21 cellular contexts compared by ENCODE assay signal in the genomic region with DNA sequence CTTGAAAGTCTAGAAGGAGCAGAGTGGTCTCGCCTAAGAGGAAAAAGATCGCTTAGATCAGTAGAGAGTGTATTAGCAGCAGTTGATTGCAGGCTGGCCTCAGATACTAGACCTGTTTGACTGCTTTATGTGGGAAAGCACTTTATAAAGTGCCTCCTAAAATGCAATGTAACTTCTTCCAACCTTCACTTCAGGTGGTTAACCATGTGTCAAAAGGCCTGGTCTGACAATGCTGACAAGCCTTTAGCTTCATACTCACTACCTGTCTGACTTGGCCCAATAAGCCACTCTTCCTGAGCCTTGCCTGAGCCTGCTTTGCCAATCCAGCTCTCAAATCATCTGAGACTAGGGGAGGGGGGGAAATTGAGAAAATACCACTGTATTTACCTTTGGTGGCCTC. TPM values are rescaled to one million over a fixed set of nuclear protein-coding genes. Genes with fewer than 3 reads are reported as not detected.
DNase-seq lines count a peak whose midpoint lies in the region; ATAC-seq and TF ChIP-seq lines count a peak whose summit lies in the region.
"Had no signal": no experiment of that assay in that cellular context is flagged by ENCODE, and none has a peak within 500 bp of the region (broad histone marks: within the 10 kb centered on the region; RNA-seq: fewer than 3 reads in every experiment).

No MANE protein-coding gene starts in this region.

- no peak overlapping the region for H2AK5ac ChIP-seq in neuronal stem cell (ENCODE audit: low read depth, low read length)

- H2BK5ac ChIP-seq in neuronal stem cell (ENCODE audit: low read length) = no peak overlapping the region

- H3K18ac ChIP-seq in neuronal stem cell (ENCODE audit: low read length) = no peak overlapping the region

- no TSS peak for BruUV-seq in A673 (replicated peaks; lab: Mats Ljungman, UMichigan)

- no peak overlapping the region for H2BK120ac ChIP-seq in neuronal stem cell (ENCODE audit: low read depth, low read length)

- no peak overlapping the region for H3K9ac ChIP-seq in neuronal stem cell (ENCODE audit: low read depth, low read length, poor library complexity)
- H3K9ac ChIP-seq: GM23248 had no signal

- no CpG with 5 or more reads among the region's 2 CpGs for WGBS in neuronal stem cell (ENCODE audit: extremely low coverage in 2 of 2, insufficient read length in 2 of 2, insufficient replicate concordance in 1 of 2), 2 donors

- H3K9me3 ChIP-seq in A673 (ENCODE audit: low read depth, low read length, poor library complexity, severe bottlenecking) (no peaks in the 10 kb centered on the region), neuronal stem cell (replicated peaks in 1 of 2; ENCODE audit: control insufficient read depth in 2 of 2, insufficient read depth in 1 of 2, low read depth in 1 of 2, low read length in 2 of 2) (no peaks in the 10 kb centered on the region)
- H3K9me3 ChIP-seq: A549, Caco-2 had no signal

- H3K4me3 ChIP-seq in A673 (ENCODE audit: low read depth, low read length, poor library complexity, severe bottlenecking) (no peak overlapping the region), epithelial cell of esophagus (ENCODE audit: low read length) (no peak overlapping the region), neuronal stem cell (ENCODE audit: low read length in 2 of 2) (no peak overlapping the region)
- H3K4me3 ChIP-seq: A549, GM12878, GM23248 had no signal

- H4K8ac ChIP-seq in neuronal stem cell (ENCODE audit: low read depth, low read length) = no peak overlapping the region

- no peak overlapping the region for H4K91ac ChIP-seq in neuronal stem cell (ENCODE audit: low read depth, low read length, poor library complexity)

- no peak overlapping the region for H3K23ac ChIP-seq in neuronal stem cell (ENCODE audit: low read depth, low read length, poor library complexity)

- no peak for DNase-seq in A673 (ENCODE audit: low spot score)
- DNase-seq in UCSD-AML1 (lab: John Stamatoyannopoulos, UW; ENCODE audit: unreplicated experiment) = peak; percentile 4
- DNase-seq in epithelial cell of esophagus (ENCODE audit: low read depth) = peak; percentile 4
- no peak for DNase-seq in neuronal stem cell (ENCODE audit: low spot score)
- DNase-seq in NCI-H345 treated with DMSO at 0.1 percent for 48 hours (lab: John Stamatoyannopoulos, UW; ENCODE audit: unreplicated experiment) = no peak
- DNase-seq in activated naive CD4-positive, alpha-beta T cell treated with Interleukin-2 at 50 U/mL for 16 hours = no peak
- DNase-seq: 8988T; C1 segment of cervical spinal cord; Caco-2; CD4-positive, CD25-positive, alpha-beta regulatory T cell; CD8-positive, alpha-beta T cell; DMS153; DND-41; GM23248; H9 had no signal

- POLR2A ChIA-PET in A673 (lab: Charles Lee; ENCODE audit: low non-redundant PET) = interaction anchor here (0.7 kb wide), 1 partner anchor 1033 kb away, joined by 3 read pairs; no protein-coding TSS in a partner anchor

- peak overlapping the region; percentile 28 for H3K27ac ChIP-seq in A673 (ENCODE audit: low read depth, low read length, poor library complexity, severe bottlenecking)
- H3K27ac ChIP-seq in neuronal stem cell (replicated peaks; ENCODE audit: low read length) = no peak overlapping the region
- H3K27ac ChIP-seq: A549, GM23248 had no signal

- no peaks in the 10 kb centered on the region for H3K79me1 ChIP-seq in neuronal stem cell (ENCODE audit: low read depth, low read length)

- H3K4me1 ChIP-seq in A673 (ENCODE audit: insufficient read depth, low read length, poor library complexity, severe bottlenecking) = peaks cover 51% of the 10 kb centered on the region
- no peaks in the 10 kb centered on the region for H3K4me1 ChIP-seq in neuronal stem cell (ENCODE audit: control insufficient read depth in 2 of 2, insufficient read depth in 1 of 2, low read depth in 1 of 2, low read length in 2 of 2)
- H3K4me1 ChIP-seq: A549, Caco-2 had no signal

- intact Hi-C loops in A673 (cut with micrococcal nuclease; ENCODE audit: unreplicated experiment) = loop anchor here (10.0 kb wide), 1 partner anchor 147 kb away; no protein-coding TSS in a partner anchor

- H3K36me3 ChIP-seq in A673 (ENCODE audit: insufficient read depth, low read length, poor library complexity, severe bottlenecking) = no peaks in the 10 kb centered on the region
- H3K36me3 ChIP-seq in neuronal stem cell (replicated peaks in 1 of 2; ENCODE audit: control insufficient read depth in 2 of 2, insufficient read depth in 2 of 2, low read length in 2 of 2) = no peaks in the 10 kb centered on the region

- TF ChIP-seq CTCF in A673 (conservative IDR thresholded peaks at IDR 0.05; ENCODE audit: low read depth, low read length) = no peak
- TF ChIP-seq CTCF in epithelial cell of esophagus (IDR thresholded peaks at IDR 0.05; ENCODE audit: insufficient read depth, low read depth, low read length, missing control alignments) = no peak

- H2AFZ ChIP-seq in neuronal stem cell (ENCODE audit: low read length) = peak overlapping the region; percentile 52
- H2AFZ ChIP-seq: GM23248 had no signal

- no peak overlapping the region for H3K4me2 ChIP-seq in neuronal stem cell (ENCODE audit: insufficient read depth, low read length, poor library complexity, severe bottlenecking)
- H3K4me2 ChIP-seq: A549 had no signal

- no peak overlapping the region for H2BK12ac ChIP-seq in neuronal stem cell (ENCODE audit: low read length)

- H2BK15ac ChIP-seq in neuronal stem cell (ENCODE audit: low read length) = no peak overlapping the region

- H3K14ac ChIP-seq in neuronal stem cell (ENCODE audit: low read length) = no peak overlapping the region

- H3K27me3 ChIP-seq in A673 (replicated peaks; ENCODE audit: insufficient read depth, low read depth, low read length, poor library complexity) = no peaks in the 10 kb centered on the region
- H3K27me3 ChIP-seq in neuronal stem cell (ENCODE audit: control insufficient read depth in 3 of 3, insufficient read depth in 3 of 3, low read depth in 1 of 3, low read length in 3 of 3) = no peaks in the 10 kb centered on the region

- CTCF ChIA-PET in A673 (lab: Charles Lee) = no interaction called here

- no peak overlapping the region for H3K4ac ChIP-seq in neuronal stem cell (ENCODE audit: low read length)

- no peak for ATAC-seq in HG03196 (IDR thresholded peaks at IDR 0.05; ENCODE audit: unreplicated experiment)
- no peak for ATAC-seq in GM19324 (IDR thresholded peaks at IDR 0.05; ENCODE audit: low FRiP score, unreplicated experiment)
- ATAC-seq: A549; CD8-positive, alpha-beta T cell; GM12878; HCT116 had no signal

RNA-seq across cellular contexts. Expression of gene MGAT4C, which starts 14.6 kb away (rescaled TPM):
- 10.3 and 15.8 TPM in 2 replicates for total RNA-seq in A673 (2021)
- not detected for polyA plus RNA-seq in neuronal stem cell (2013, experiment 1 of 2)
- not detected for polyA plus RNA-seq in neuronal stem cell (2013, experiment 2 of 2)
- total RNA-seq: Caco-2; CD4-positive, CD25-positive, alpha-beta regulatory T cell; CD8-positive, alpha-beta T cell; GM12878; GM23248 had no signal
- polyA plus RNA-seq: BJ; CD4-positive, CD25-positive, alpha-beta regulatory T cell; GM12878; GM23248 had no signal

Comparison
In these comparisons a context has a peak if more than half of its experiments do, and no peak if none do; other contexts are left out.
1. DNase-seq: peak in UCSD-AML1 (single experiment) and epithelial cell of esophagus (single experiment); none in A673 (single experiment), neuronal stem cell (single experiment), NCI-H345 treated with DMSO at 0.1 percent for 48 hours (single experiment) and activated naive CD4-positive, alpha-beta T cell treated with Interleukin-2 at 50 U/mL for 16 hours (single experiment).